1 cellular context compared by ENCODE assay signal in the genomic region with DNA sequence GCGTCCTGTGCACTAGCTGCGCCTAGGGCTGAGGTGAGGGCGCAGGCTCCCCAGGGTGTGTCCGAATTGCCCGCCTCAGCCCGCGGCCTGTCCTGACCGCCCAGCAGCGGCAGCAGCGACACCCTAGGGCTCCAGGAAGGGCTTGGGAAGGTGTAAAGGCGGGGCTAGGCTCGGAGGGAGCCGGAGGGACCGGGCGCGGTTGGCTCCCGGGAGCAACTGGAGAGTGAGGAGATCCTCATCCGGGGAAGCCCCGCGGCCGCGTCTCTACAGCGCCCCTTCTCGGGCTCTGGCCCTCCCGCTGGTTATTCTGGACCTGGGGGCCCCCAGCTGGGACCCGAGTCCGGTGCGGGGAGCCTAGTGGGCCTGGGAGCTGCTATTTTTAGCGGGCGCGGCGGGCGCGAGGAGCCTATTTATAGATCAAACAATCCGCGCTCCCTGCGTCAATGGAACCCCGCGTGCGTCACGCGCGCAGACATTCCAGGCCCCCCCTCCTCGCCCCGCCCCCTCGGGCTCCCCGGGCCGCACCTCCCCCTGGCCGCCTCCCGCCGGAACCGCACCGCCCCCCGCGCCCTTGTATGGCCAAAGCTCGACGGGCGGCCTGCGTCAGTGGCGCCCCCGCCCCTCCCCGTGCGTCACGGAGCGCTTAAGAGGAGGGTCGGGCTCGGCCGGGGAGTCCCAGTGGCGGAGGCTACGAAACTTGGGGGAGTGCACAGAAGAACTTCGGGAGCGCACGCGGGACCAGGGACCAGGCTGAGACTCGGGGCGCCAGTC.
TF ChIP-seq lines count a peak whose summit lies in the region.

A gene (plus strand): TSS at position 672 of the 771 bp plus-strand sequence. CDS start 2,887 bp downstream, outside the sequence.

TF ChIP-seq in A549, 52 proteins besides CTCF, POLR2A, EP300 and RAD21 (continued from another document):
- TF ChIP-seq, protein P1, sequence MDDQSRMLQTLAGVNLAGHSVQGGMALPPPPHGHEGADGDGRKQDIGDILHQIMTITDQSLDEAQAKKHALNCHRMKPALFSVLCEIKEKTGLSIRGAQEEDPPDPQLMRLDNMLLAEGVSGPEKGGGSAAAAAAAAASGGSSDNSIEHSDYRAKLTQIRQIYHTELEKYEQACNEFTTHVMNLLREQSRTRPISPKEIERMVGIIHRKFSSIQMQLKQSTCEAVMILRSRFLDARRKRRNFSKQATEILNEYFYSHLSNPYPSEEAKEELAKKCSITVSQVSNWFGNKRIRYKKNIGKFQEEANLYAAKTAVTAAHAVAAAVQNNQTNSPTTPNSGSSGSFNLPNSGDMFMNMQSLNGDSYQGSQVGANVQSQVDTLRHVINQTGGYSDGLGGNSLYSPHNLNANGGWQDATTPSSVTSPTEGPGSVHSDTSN (IDR thresholded peaks at IDR 0.05) = peak; percentile 54
- TF ChIP-seq KDM5A (IDR thresholded peaks at IDR 0.05) (no peak), HDAC2 (IDR thresholded peaks at IDR 0.05) (no peak), MAFK (IDR thresholded peaks at IDR 0.05; ENCODE audit: partially characterized antibody) (no peak), CBX2 (IDR thresholded peaks at IDR 0.05; ENCODE audit: borderline replicate concordance, low read depth) (no peak), ESRRA (IDR thresholded peaks at IDR 0.05; ENCODE audit: borderline replicate concordance, low read length) (no peak), TFCP2L1 (CRISPR knock-in tag; IDR thresholded peaks at IDR 0.05) (peak; percentile 21), CHD2 (IDR thresholded peaks at IDR 0.05; ENCODE audit: low read length, partially characterized antibody) (no peak), PHF8 (IDR thresholded peaks at IDR 0.05; ENCODE audit: borderline replicate concordance, low read depth) (peak; percentile 67; the same call in 1 of the 2 replicates), CBX8 (IDR thresholded peaks at IDR 0.05) (no peak), TP53 (CRISPR knock-in tag; IDR thresholded peaks at IDR 0.05) (0 out of 2 replicates have a peak, but pooled peaks have one; percentile 5), HOXB5 (CRISPR knock-in tag; IDR thresholded peaks at IDR 0.05) (peak; percentile 64), BHLHE40 (IDR thresholded peaks at IDR 0.05; ENCODE audit: low read depth, low read length) (peak; percentile 47; the same call in 1 of the 2 replicates), MYC (IDR thresholded peaks at IDR 0.05; ENCODE audit: borderline replicate concordance, low read length) (peak; percentile 53), RARB (CRISPR knock-in tag; IDR thresholded peaks at IDR 0.05) (no peak; the same call in 1 of the 2 replicates), HOXB13 (CRISPR knock-in tag; IDR thresholded peaks at IDR 0.05; ENCODE audit: low read depth) (peak; percentile 20; the same call in 1 of the 2 replicates), NR3C1 (IDR thresholded peaks at IDR 0.05) (no peak), KDM1A (IDR thresholded peaks at IDR 0.05; ENCODE audit: low read depth) (no peak), CHD4 (IDR thresholded peaks at IDR 0.05; ENCODE audit: borderline replicate concordance) (no peak), HEYL (CRISPR knock-in tag; IDR thresholded peaks at IDR 0.05) (no peak), FOXS1 (CRISPR knock-in tag; IDR thresholded peaks at IDR 0.05) (peak; percentile 91; the same call in 1 of the 2 replicates)
- TF ChIP-seq, protein P2, sequence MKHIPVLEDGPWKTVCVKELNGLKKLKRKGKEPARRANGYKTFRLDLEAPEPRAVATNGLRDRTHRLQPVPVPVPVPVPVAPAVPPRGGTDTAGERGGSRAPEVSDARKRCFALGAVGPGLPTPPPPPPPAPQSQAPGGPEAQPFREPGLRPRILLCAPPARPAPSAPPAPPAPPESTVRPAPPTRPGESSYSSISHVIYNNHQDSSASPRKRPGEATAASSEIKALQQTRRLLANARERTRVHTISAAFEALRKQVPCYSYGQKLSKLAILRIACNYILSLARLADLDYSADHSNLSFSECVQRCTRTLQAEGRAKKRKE (CRISPR knock-in tag; IDR thresholded peaks at IDR 0.05; ENCODE audit: low read depth) = no peak; the same call in 1 of the 2 replicates
- TF ChIP-seq, protein P3, sequence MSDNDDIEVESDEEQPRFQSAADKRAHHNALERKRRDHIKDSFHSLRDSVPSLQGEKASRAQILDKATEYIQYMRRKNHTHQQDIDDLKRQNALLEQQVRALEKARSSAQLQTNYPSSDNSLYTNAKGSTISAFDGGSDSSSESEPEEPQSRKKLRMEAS (IDR thresholded peaks at IDR 0.05) = peak; percentile 64
- TF ChIP-seq, protein P4, sequence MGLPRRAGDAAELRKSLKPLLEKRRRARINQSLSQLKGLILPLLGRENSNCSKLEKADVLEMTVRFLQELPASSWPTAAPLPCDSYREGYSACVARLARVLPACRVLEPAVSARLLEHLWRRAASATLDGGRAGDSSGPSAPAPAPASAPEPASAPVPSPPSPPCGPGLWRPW (IDR thresholded peaks at IDR 0.05) = no peak
- TF ChIP-seq, protein P5, sequence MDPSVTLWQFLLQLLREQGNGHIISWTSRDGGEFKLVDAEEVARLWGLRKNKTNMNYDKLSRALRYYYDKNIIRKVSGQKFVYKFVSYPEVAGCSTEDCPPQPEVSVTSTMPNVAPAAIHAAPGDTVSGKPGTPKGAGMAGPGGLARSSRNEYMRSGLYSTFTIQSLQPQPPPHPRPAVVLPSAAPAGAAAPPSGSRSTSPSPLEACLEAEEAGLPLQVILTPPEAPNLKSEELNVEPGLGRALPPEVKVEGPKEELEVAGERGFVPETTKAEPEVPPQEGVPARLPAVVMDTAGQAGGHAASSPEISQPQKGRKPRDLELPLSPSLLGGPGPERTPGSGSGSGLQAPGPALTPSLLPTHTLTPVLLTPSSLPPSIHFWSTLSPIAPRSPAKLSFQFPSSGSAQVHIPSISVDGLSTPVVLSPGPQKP (IDR thresholded peaks at IDR 0.05; ENCODE audit: low read depth, low read length) = peak; percentile 97
- TF ChIP-seq, protein P6, sequence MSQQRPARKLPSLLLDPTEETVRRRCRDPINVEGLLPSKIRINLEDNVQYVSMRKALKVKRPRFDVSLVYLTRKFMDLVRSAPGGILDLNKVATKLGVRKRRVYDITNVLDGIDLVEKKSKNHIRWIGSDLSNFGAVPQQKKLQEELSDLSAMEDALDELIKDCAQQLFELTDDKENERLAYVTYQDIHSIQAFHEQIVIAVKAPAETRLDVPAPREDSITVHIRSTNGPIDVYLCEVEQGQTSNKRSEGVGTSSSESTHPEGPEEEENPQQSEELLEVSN (IDR thresholded peaks at IDR 0.05; ENCODE audit: borderline replicate concordance, low read depth) = peak; percentile 67
- TF ChIP-seq, protein P7, sequence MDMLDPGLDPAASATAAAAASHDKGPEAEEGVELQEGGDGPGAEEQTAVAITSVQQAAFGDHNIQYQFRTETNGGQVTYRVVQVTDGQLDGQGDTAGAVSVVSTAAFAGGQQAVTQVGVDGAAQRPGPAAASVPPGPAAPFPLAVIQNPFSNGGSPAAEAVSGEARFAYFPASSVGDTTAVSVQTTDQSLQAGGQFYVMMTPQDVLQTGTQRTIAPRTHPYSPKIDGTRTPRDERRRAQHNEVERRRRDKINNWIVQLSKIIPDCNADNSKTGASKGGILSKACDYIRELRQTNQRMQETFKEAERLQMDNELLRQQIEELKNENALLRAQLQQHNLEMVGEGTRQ (IDR thresholded peaks at IDR 0.05) = no peak
